Comparison of ENCODE assay signal across 8 cellular contexts in genomic region chr6:141326426-141326825, GRCh38.
DNase-seq lines count a peak whose midpoint lies in the region; ATAC-seq lines count a peak whose summit lies in the region.

No MANE protein-coding gene starts in this region.

- ATAC-seq in HG03520 (IDR thresholded peaks at IDR 0.05; ENCODE audit: unreplicated experiment), result peak; percentile 81
- ATAC-seq in HG03196 (IDR thresholded peaks at IDR 0.05; ENCODE audit: unreplicated experiment), result no peak
- ATAC-seq in HG03097 (IDR thresholded peaks at IDR 0.05; ENCODE audit: low FRiP score, unreplicated experiment), result no peak

- DNase-seq in GM04504 (ENCODE audit: low read depth), result peak; percentile 91
- DNase-seq in activated CD4-positive, alpha-beta memory T cell treated with anti-CD3 and anti-CD28 coated beads for 36 hours, result peak; percentile 75
- DNase-seq in foreskin melanocyte, result peak; percentile 90
- peak; percentile 71 for DNase-seq in stimulated activated CD4-positive, alpha-beta T cell treated with anti-CD3 and anti-CD28 coated beads, Interleukin-1b, Interleukin-23, amount 100 ng/mL, for 48 hours
- DNase-seq in HuH-7.5 (ENCODE audit: low spot score), result no peak

- H3K27ac Mint-ChIP-seq in activated CD4-positive, alpha-beta memory T cell treated with anti-CD3 and anti-CD28 coated beads for 36 hours, result no peak overlapping the region

- no peaks in the 10 kb centered on the region for H3K36me3 Mint-ChIP-seq in activated CD4-positive, alpha-beta memory T cell treated with anti-CD3 and anti-CD28 coated beads for 36 hours

- POLR2A ChIA-PET in activated CD4-positive, alpha-beta memory T cell treated with anti-CD3 and anti-CD28 coated beads for 36 hours (lab: Charles Lee), result no interaction called here

- H3K9me3 Mint-ChIP-seq in activated CD4-positive, alpha-beta memory T cell treated with anti-CD3 and anti-CD28 coated beads for 36 hours, result peaks cover 5% of the 10 kb centered on the region

- no peak overlapping the region for H3K4me3 Mint-ChIP-seq in activated CD4-positive, alpha-beta memory T cell treated with anti-CD3 and anti-CD28 coated beads for 36 hours

- CTCF ChIA-PET in activated CD4-positive, alpha-beta memory T cell treated with anti-CD3 and anti-CD28 coated beads for 36 hours (lab: Charles Lee), result no interaction called here

- H3K27me3 Mint-ChIP-seq in activated CD4-positive, alpha-beta memory T cell treated with anti-CD3 and anti-CD28 coated beads for 36 hours, result no peaks in the 10 kb centered on the region

- intact Hi-C loops in activated CD4-positive, alpha-beta memory T cell treated with anti-CD3 and anti-CD28 coated beads for 36 hours (cut with micrococcal nuclease), result loop anchor here (1.0 to 10.0 kb wide), 5 partner anchors 19 to 1808 kb away; no protein-coding TSS in a partner anchor

- H3K4me1 Mint-ChIP-seq in activated CD4-positive, alpha-beta memory T cell treated with anti-CD3 and anti-CD28 coated beads for 36 hours (ENCODE audit: low read depth), result peaks cover 17% of the 10 kb centered on the region
